20 cellular contexts compared by ENCODE assay signal in the genomic region with DNA sequence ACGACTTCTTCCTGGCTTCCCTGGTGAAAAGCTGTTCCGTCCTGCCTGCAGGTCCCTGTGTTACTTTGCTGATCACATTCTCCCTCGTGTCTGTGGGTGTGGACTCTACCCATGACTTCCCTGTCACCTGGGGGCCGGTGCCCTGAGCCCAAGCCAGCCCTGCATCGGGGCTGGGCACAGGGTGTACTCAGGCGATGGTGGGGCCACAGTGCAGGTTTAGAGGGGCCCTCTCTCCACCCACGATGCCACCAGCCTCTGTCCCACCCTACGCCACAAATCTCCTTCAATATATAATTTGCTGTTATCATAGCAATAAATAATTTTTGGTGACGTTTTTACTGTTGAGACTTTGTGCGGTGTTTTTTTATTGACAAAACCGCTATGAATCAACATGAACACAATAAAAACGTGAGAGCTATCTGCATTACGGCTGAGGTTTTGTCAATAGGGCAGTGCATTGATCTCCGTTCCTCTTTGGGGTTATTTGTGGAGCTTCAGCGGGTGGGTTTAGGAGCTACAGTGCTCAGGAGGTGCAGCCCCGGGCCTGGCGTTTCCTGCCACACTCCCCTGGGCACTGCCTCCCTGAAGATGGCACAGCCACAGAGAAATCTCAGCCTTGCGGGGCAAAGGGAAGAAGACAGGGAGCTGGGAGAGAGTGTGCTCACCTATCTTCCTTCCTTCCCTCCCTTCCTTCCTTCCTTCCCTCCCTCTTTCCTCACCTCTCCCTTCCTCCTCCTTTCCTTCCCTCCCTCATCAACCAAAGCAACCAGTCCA.
"Had no signal": no experiment of that assay in that cellular context is flagged by ENCODE, and none has a peak within 500 bp of the region (broad histone marks: within the 10 kb centered on the region; RNA-seq: fewer than 3 reads in every experiment).

No MANE protein-coding gene starts in this region.

- H3K4me1 ChIP-seq: body of pancreas, gastrocnemius medialis, sigmoid colon, upper lobe of left lung had no signal

- H3K4me3 ChIP-seq: body of pancreas, cardiac muscle cell, gastrocnemius medialis, sigmoid colon, smooth muscle cell, upper lobe of left lung had no signal

- H3K36me3 ChIP-seq: cardiac muscle cell, gastrocnemius medialis, sigmoid colon, upper lobe of left lung had no signal

- H3K27ac ChIP-seq: body of pancreas, cardiac muscle cell, gastrocnemius medialis, sigmoid colon, upper lobe of left lung had no signal

- H3K27me3 Mint-ChIP-seq: activated CD4-positive, alpha-beta T cell treated with anti-CD3 and anti-CD28 coated beads for 36 hours had no signal

- H3K9me3 ChIP-seq: body of pancreas, gastrocnemius medialis, sigmoid colon, upper lobe of left lung had no signal

- H3K4me2 ChIP-seq: smooth muscle cell had no signal

- H3K36me3 Mint-ChIP-seq: WTC11 had no signal

- H3K4me3 Mint-ChIP-seq: activated CD4-positive, alpha-beta T cell treated with anti-CD3 and anti-CD28 coated beads for 36 hours; nephron; WTC11 had no signal

- H3K27me3 ChIP-seq: body of pancreas, cardiac muscle cell had no signal

- DNase-seq: activated CD4-positive, alpha-beta T cell treated with anti-CD3 and anti-CD28 coated beads for 36 hours; activated CD4-positive, alpha-beta T cell treated with anti-CD3 and anti-CD28 coated beads, Interleukin-2, amount 50 U/mL, for 4 hours; activated effector memory CD4-positive, alpha-beta T cell treated with anti-CD3 and anti-CD28 coated beads, Interleukin-2, amount 50 U/mL, for 16 hours; activated naive CD4-positive, alpha-beta T cell treated with anti-CD3 and anti-CD28 coated beads, Interleukin-2, amount 50 U/mL, for 16 hours; activated T-cell treated with anti-CD3 and anti-CD28 coated beads for 4 hours; body of pancreas; gastrocnemius medialis; hypothalamus; left ventricle myocardium superior; mammary epithelial cell; nucleus accumbens; sigmoid colon; stimulated activated CD4-positive, alpha-beta T cell treated with anti-CD3 and anti-CD28 coated beads, Interleukin-2, amount 100 ng/mL, for 48 hours; stimulated activated naive CD4-positive, alpha-beta T cell; T-helper 9 cell had no signal

- H3K4me1 Mint-ChIP-seq: activated CD4-positive, alpha-beta T cell treated with anti-CD3 and anti-CD28 coated beads for 36 hours; nephron; WTC11 had no signal

- H3K27ac Mint-ChIP-seq: activated CD4-positive, alpha-beta T cell treated with anti-CD3 and anti-CD28 coated beads for 36 hours; nephron; WTC11 had no signal
